In genomic region chr6:27812805-27813626, GRCh38 we compare ENCODE assay signal across 12 cellular contexts.
DNase-seq lines count a peak whose midpoint lies in the region; ATAC-seq and TF ChIP-seq lines count a peak whose summit lies in the region.
"Had no signal": no experiment of that assay in that cellular context is flagged by ENCODE, and none has a peak within 500 bp of the region (broad histone marks: within the 10 kb centered on the region; RNA-seq: fewer than 3 reads in every experiment).

No MANE protein-coding gene starts in this region.

- H3K4me1 ChIP-seq in neural progenitor cell = peaks cover 33% of the 10 kb centered on the region

- peaks cover 6% of the 10 kb centered on the region for H4K20me1 ChIP-seq in neural progenitor cell (ENCODE audit: low read depth)

- H3K27ac ChIP-seq in neural progenitor cell = peak overlapping the region; percentile 47

- no peak overlapping the region for H3K9ac ChIP-seq in neural progenitor cell

- H3K27me3 Mint-ChIP-seq in activated CD4-positive, alpha-beta T cell treated with anti-CD3 and anti-CD28 coated beads for 36 hours = no peaks in the 10 kb centered on the region
- H3K27me3 Mint-ChIP-seq in activated CD8-positive, alpha-beta T cell treated with anti-CD3 and anti-CD28 coated beads for 36 hours = no peaks in the 10 kb centered on the region
- peaks cover 2% of the 10 kb centered on the region for H3K27me3 Mint-ChIP-seq in neural progenitor cell (ENCODE audit: insufficient read depth, low read depth)

- H3K4me3 ChIP-seq in MG63 (peak overlapping the region; percentile 43), neural progenitor cell (peak overlapping the region; percentile 48)

- H3K4me2 ChIP-seq in neural progenitor cell = peak overlapping the region; percentile 84

- DNase-seq in activated CD4-positive, alpha-beta T cell treated with anti-CD3 and anti-CD28 coated beads for 36 hours = no peak
- DNase-seq in activated CD4-positive, alpha-beta T cell treated with anti-CD3 and anti-CD28 coated beads for 4 hours = no peak
- no peak for DNase-seq in MG63
- DNase-seq in activated CD8-positive, alpha-beta T cell treated with anti-CD3 and anti-CD28 coated beads for 36 hours = no peak
- no peak for DNase-seq in neural progenitor cell (ENCODE audit: low spot score)
- no peak for DNase-seq in sciatic nerve (ENCODE audit: low spot score)
- no peak for DNase-seq in HPDE6-E6E7 (ENCODE audit: extremely low spot score)
- DNase-seq: amniotic stem cell, GOT3, kidney glomerular epithelial cell, NCI-H345 had no signal

- POLR2A ChIA-PET in activated CD4-positive, alpha-beta T cell treated with anti-CD3 and anti-CD28 coated beads for 36 hours (lab: Charles Lee) = interaction anchor here (0.6 to 10.5 kb wide), 10 partner anchors 12 to 1689 kb away, joined by 3 to 202 read pairs (median 8); a partner anchor contains a TSS
- POLR2A ChIA-PET in activated CD8-positive, alpha-beta T cell treated with anti-CD3 and anti-CD28 coated beads for 36 hours (lab: Charles Lee) = interaction anchor here (0.6 to 10.7 kb wide), 17 partner anchors 8 to 1781 kb away, joined by 3 to 470 read pairs (median 15); a partner anchor contains a TSS

- H3K36me3 ChIP-seq in MG63 (no peaks in the 10 kb centered on the region), neural progenitor cell (no peaks in the 10 kb centered on the region)

- CTCF ChIA-PET in activated CD4-positive, alpha-beta T cell treated with anti-CD3 and anti-CD28 coated beads for 36 hours (lab: Charles Lee) = interaction anchor here (6.3 kb wide), 1 partner anchor 82 kb away, joined by 53 read pairs; a partner anchor contains a TSS
- CTCF ChIA-PET in activated CD8-positive, alpha-beta T cell treated with anti-CD3 and anti-CD28 coated beads for 36 hours (lab: Charles Lee) = interaction anchor here (1.0 kb wide), 1 partner anchor 82 kb away, joined by 7 read pairs; no protein-coding TSS in a partner anchor

- no peaks in the 10 kb centered on the region for H3K9me3 Mint-ChIP-seq in activated CD4-positive, alpha-beta T cell treated with anti-CD3 and anti-CD28 coated beads for 36 hours (ENCODE audit: low read depth)
- H3K9me3 Mint-ChIP-seq in activated CD8-positive, alpha-beta T cell treated with anti-CD3 and anti-CD28 coated beads for 36 hours = no peaks in the 10 kb centered on the region
- H3K9me3 Mint-ChIP-seq in neural progenitor cell = no peaks in the 10 kb centered on the region

- H3K9me3 ChIP-seq in MG63 (peaks cover 3% of the 10 kb centered on the region), neural progenitor cell (ENCODE audit: low read depth) (no peaks in the 10 kb centered on the region)

- no peak overlapping the region for H2AFZ ChIP-seq in neural progenitor cell (replicated peaks)

- intact Hi-C loops in activated CD4-positive, alpha-beta T cell treated with anti-CD3 and anti-CD28 coated beads for 36 hours (cut with DNase I, micrococcal nuclease) = loop anchor here (5.0 kb wide), 3 partner anchors 1691 to 1781 kb away; a partner anchor contains a TSS
- intact Hi-C loops in activated CD8-positive, alpha-beta T cell treated with anti-CD3 and anti-CD28 coated beads for 36 hours (cut with micrococcal nuclease) = loop anchor here (5.0 kb wide), 1 partner anchor 666 kb away; a partner anchor contains a TSS
- intact Hi-C loops in sciatic nerve (cut with DNase I) = no loop called here

- H3F3A ChIP-seq in neural progenitor cell (ENCODE audit: low read depth) = peaks cover 75% of the 10 kb centered on the region

- H3K27ac Mint-ChIP-seq in activated CD4-positive, alpha-beta T cell treated with anti-CD3 and anti-CD28 coated beads for 36 hours = peak overlapping the region; percentile 100
- H3K27ac Mint-ChIP-seq in activated CD8-positive, alpha-beta T cell treated with anti-CD3 and anti-CD28 coated beads for 36 hours = peak overlapping the region; percentile 99
- H3K27ac Mint-ChIP-seq in neural progenitor cell = no peak overlapping the region

- H3K36me3 Mint-ChIP-seq in activated CD4-positive, alpha-beta T cell treated with anti-CD3 and anti-CD28 coated beads for 36 hours (ENCODE audit: low read depth) = peaks cover 10% of the 10 kb centered on the region
- peaks cover 13% of the 10 kb centered on the region for H3K36me3 Mint-ChIP-seq in activated CD8-positive, alpha-beta T cell treated with anti-CD3 and anti-CD28 coated beads for 36 hours (ENCODE audit: low read depth)
- no peaks in the 10 kb centered on the region for H3K36me3 Mint-ChIP-seq in neural progenitor cell

- H3K79me2 ChIP-seq in neural progenitor cell (ENCODE audit: low read depth) = peaks cover 32% of the 10 kb centered on the region

- no peak for TF ChIP-seq CTCF in activated CD8-positive, alpha-beta T cell treated with anti-CD3 and anti-CD28 coated beads for 36 hours (IDR thresholded peaks at IDR 0.05)
- TF ChIP-seq CTCF in neural progenitor cell (IDR thresholded peaks at IDR 0.05) = no peak

- H3K27me3 ChIP-seq in MG63 (no peaks in the 10 kb centered on the region), neural progenitor cell (no peaks in the 10 kb centered on the region)

- peaks cover 44% of the 10 kb centered on the region for H3K4me1 Mint-ChIP-seq in activated CD4-positive, alpha-beta T cell treated with anti-CD3 and anti-CD28 coated beads for 36 hours
- peaks cover 46% of the 10 kb centered on the region for H3K4me1 Mint-ChIP-seq in activated CD8-positive, alpha-beta T cell treated with anti-CD3 and anti-CD28 coated beads for 36 hours (ENCODE audit: low read depth)
- H3K4me1 Mint-ChIP-seq in neural progenitor cell = peaks cover 54% of the 10 kb centered on the region

- peak overlapping the region; percentile 75 for H3K4me3 Mint-ChIP-seq in activated CD4-positive, alpha-beta T cell treated with anti-CD3 and anti-CD28 coated beads for 36 hours
- H3K4me3 Mint-ChIP-seq in activated CD8-positive, alpha-beta T cell treated with anti-CD3 and anti-CD28 coated beads for 36 hours = peak overlapping the region; percentile 80
- peak overlapping the region; percentile 91 for H3K4me3 Mint-ChIP-seq in neural progenitor cell

- no peak for ATAC-seq in activated CD4-positive, alpha-beta T cell treated with anti-CD3 and anti-CD28 coated beads for 36 hours
- ATAC-seq in activated CD8-positive, alpha-beta T cell treated with anti-CD3 and anti-CD28 coated beads for 36 hours = no peak
- ATAC-seq in sciatic nerve = no peak
- no peak for ATAC-seq in HG02981 (IDR thresholded peaks at IDR 0.05; ENCODE audit: unreplicated experiment)
